Comparison of ENCODE assay signal across 8 cellular contexts in genomic region chr14:96567289-96567899, GRCh38.
A peak's percentile ranks its signal among the peaks of the same experiment; 100 is the strongest.
DNase-seq lines count a peak whose midpoint lies in the region; ATAC-seq and TF ChIP-seq lines count a peak whose summit lies in the region.

No MANE protein-coding gene starts in this region.

- peak; percentile 60 for ATAC-seq in HG03439 (IDR thresholded peaks at IDR 0.05; ENCODE audit: unreplicated experiment)
- ATAC-seq in stimulated activated effector memory CD8-positive, alpha-beta T cell treated with anti-CD3 and anti-CD28 coated beads, Interleukin-12 subunit alpha, Interleukin-12 subunit beta, amount 100 ng/mL, for 72 hours: peak; percentile 47

- no peaks in the 10 kb centered on the region for H3K4me1 Mint-ChIP-seq in stimulated activated effector memory CD8-positive, alpha-beta T cell treated with anti-CD3 and anti-CD28 coated beads, Interleukin-12 subunit alpha, Interleukin-12 subunit beta, amount 100 ng/mL, for 72 hours

- CTCF ChIA-PET in RWPE1 (lab: Yijun Ruan, JAX): interaction anchor here (0.6 to 2.3 kb wide), 11 partner anchors 9 to 286 kb away, joined by 3 to 8 read pairs (median 4); no protein-coding TSS in a partner anchor

- DNase-seq in NCI-H510A treated with DMSO at 0.1 percent for 48 hours (lab: John Stamatoyannopoulos, UW) (peak; percentile 50), NCI-H510A (lab: John Stamatoyannopoulos, UW) (no peak), RWPE1 (ENCODE audit: low spot score) (no peak), fibroblast of villous mesenchyme (ENCODE audit: low read depth) (peak; percentile 49)
- DNase-seq in stimulated activated effector memory CD8-positive, alpha-beta T cell treated with anti-CD3 and anti-CD28 coated beads, Interleukin-12 subunit alpha, Interleukin-12 subunit beta, amount 100 ng/mL, for 72 hours (ENCODE audit: low spot score in 2 of 2): no peak
- no peak for DNase-seq in activated naive CD4-positive, alpha-beta T cell (lab: John Stamatoyannopoulos, UW)
- no peak for DNase-seq in stimulated activated CD4-positive, alpha-beta T cell treated with anti-CD3 and anti-CD28 coated beads, Interleukin-2, amount 100 ng/mL, for 48 hours

- H3K4me3 ChIP-seq in fibroblast of villous mesenchyme (ENCODE audit: low read depth, low read length): no peak overlapping the region

- H3K4me3 Mint-ChIP-seq in stimulated activated effector memory CD8-positive, alpha-beta T cell treated with anti-CD3 and anti-CD28 coated beads, Interleukin-12 subunit alpha, Interleukin-12 subunit beta, amount 100 ng/mL, for 72 hours: no peak overlapping the region

- H3K27ac ChIP-seq in RWPE1: no peak overlapping the region

- TF ChIP-seq CTCF in RWPE1 (conservative IDR thresholded peaks at IDR 0.05; ENCODE audit: low read depth): peak; percentile 67
- TF ChIP-seq CTCF in fibroblast of villous mesenchyme (IDR thresholded peaks at IDR 0.05; ENCODE audit: insufficient read depth, low read depth, low read length): peak; percentile 58

- peaks cover 95% of the 10 kb centered on the region for H3K36me3 Mint-ChIP-seq in stimulated activated effector memory CD8-positive, alpha-beta T cell treated with anti-CD3 and anti-CD28 coated beads, Interleukin-12 subunit alpha, Interleukin-12 subunit beta, amount 100 ng/mL, for 72 hours

- H3K27ac Mint-ChIP-seq in stimulated activated effector memory CD8-positive, alpha-beta T cell treated with anti-CD3 and anti-CD28 coated beads, Interleukin-12 subunit alpha, Interleukin-12 subunit beta, amount 100 ng/mL, for 72 hours: no peak overlapping the region

- POLR2A ChIA-PET in RWPE1 (lab: Yijun Ruan, JAX; ENCODE audit: low non-redundant PET): no interaction called here

- H3K9me3 Mint-ChIP-seq in stimulated activated effector memory CD8-positive, alpha-beta T cell treated with anti-CD3 and anti-CD28 coated beads, Interleukin-12 subunit alpha, Interleukin-12 subunit beta, amount 100 ng/mL, for 72 hours: no peaks in the 10 kb centered on the region

Comparison
In these comparisons a context has a peak if more than half of its experiments do, and no peak if none do; other contexts are left out.
1. DNase-seq: peak in NCI-H510A treated with DMSO at 0.1 percent for 48 hours (single experiment) and fibroblast of villous mesenchyme (single experiment); none in NCI-H510A (single experiment), RWPE1 (single experiment), stimulated activated effector memory CD8-positive, alpha-beta T cell treated with anti-CD3 and anti-CD28 coated beads, Interleukin-12 subunit alpha, Interleukin-12 subunit beta, amount 100 ng/mL, for 72 hours (0 of 2), activated naive CD4-positive, alpha-beta T cell (0 of 4) and stimulated activated CD4-positive, alpha-beta T cell treated with anti-CD3 and anti-CD28 coated beads, Interleukin-2, amount 100 ng/mL, for 48 hours (0 of 2).